In genomic region chr19:18541992-18542935, GRCh38 we compare ENCODE assay signal across 8 cellular contexts. TPM values are rescaled to one million over a fixed set of nuclear protein-coding genes. Genes with fewer than 3 reads are reported as not detected.
A peak's percentile ranks its signal among the peaks of the same experiment; 100 is the strongest.
DNase-seq lines count a peak whose midpoint lies in the region; ATAC-seq, FAIRE-seq and TF ChIP-seq lines count a peak whose summit lies in the region.

No MANE protein-coding gene starts in this region.

- no peaks in the 10 kb centered on the region for H3K9me3 ChIP-seq in T-helper 17 cell (ENCODE audit: control insufficient read depth, low read length, poor library complexity, severe bottlenecking)
- no peaks in the 10 kb centered on the region for H3K9me3 ChIP-seq in fibroblast of lung (ENCODE audit: control insufficient read depth, insufficient read depth, low read depth, low read length)
- H3K9me3 ChIP-seq in psoas muscle: no peaks in the 10 kb centered on the region

- H3K9ac ChIP-seq in fibroblast of lung (ENCODE audit: insufficient read depth, low read length): peak overlapping the region; percentile 75

- WGBS in psoas muscle, 3 donors: 18 to 30% (median 25%) methylated on average over 10 to 11 of the region's 11 CpGs

- TF ChIP-seq POLR2A in GM12892 (IDR thresholded peaks at IDR 0.05; ENCODE audit: low read depth, low read length): no peak

- no peaks in the 10 kb centered on the region for H3K27me3 ChIP-seq in fibroblast of lung (ENCODE audit: control insufficient read depth, insufficient read depth, low read length)
- H3K27me3 ChIP-seq in psoas muscle (ENCODE audit: insufficient read depth in 3 of 3, low read length in 2 of 3): no peaks in the 10 kb centered on the region

- H3K79me2 ChIP-seq in fibroblast of lung (ENCODE audit: control insufficient read depth, insufficient read depth, low read length): peaks cover 15% of the 10 kb centered on the region

- peaks cover 14% of the 10 kb centered on the region for H3K4me1 Mint-ChIP-seq in T-helper 17 cell

- no peak overlapping the region for H2AFZ ChIP-seq in fibroblast of lung (ENCODE audit: low read length)

- H3K27ac ChIP-seq in fibroblast of lung (ENCODE audit: insufficient read depth, low read length) (peak overlapping the region; percentile 64), psoas muscle (peak overlapping the region; percentile 90)

- peak; percentile 58 for DNase-seq in GM13976 (ENCODE audit: low spot score)
- DNase-seq in T-helper 17 cell: no peak
- no peak for DNase-seq in fibroblast of lung (ENCODE audit: low read depth in 2 of 2)
- no peak for DNase-seq in psoas muscle
- no peak for DNase-seq in GM12892 (ENCODE audit: insufficient read length)
- no peak for DNase-seq in stimulated activated CD4-positive, alpha-beta T cell treated with anti-CD3 and anti-CD28 coated beads, Interleukin-4, amount 100 ng/mL, for 4 hours
- DNase-seq in NCI-H1092 (lab: John Stamatoyannopoulos, UW): no peak

- H3K36me3 ChIP-seq in fibroblast of lung (ENCODE audit: control insufficient read depth, insufficient read depth, low read length) (peaks cover 24% of the 10 kb centered on the region), psoas muscle (ENCODE audit: insufficient read depth in 1 of 2, low read depth in 1 of 2) (peaks cover 0 to 39% of the 10 kb centered on the region in 2 donors)

- H4K20me1 ChIP-seq in fibroblast of lung (ENCODE audit: control insufficient read depth, extremely low read depth, insufficient read depth, low read length): no peaks in the 10 kb centered on the region

- H3K36me3 Mint-ChIP-seq in T-helper 17 cell (ENCODE audit: low read depth): no peaks in the 10 kb centered on the region

- peak overlapping the region; percentile 92 for H3K4me3 Mint-ChIP-seq in T-helper 17 cell

- in situ Hi-C loops in GM13976 (cut with MboI; ENCODE audit: low sequenced_read_pairs, unreplicated experiment): no loop called here

- H3K4me2 ChIP-seq in fibroblast of lung (ENCODE audit: extremely low read depth, insufficient read depth, low read length): peak overlapping the region; percentile 97

- no peak for FAIRE-seq in GM12892 (lab: Jason Lieb, UNC)

- H3K4me3 ChIP-seq in fibroblast of lung (replicated peaks in 1 of 4; ENCODE audit: control extremely low read depth in 1 of 4, insufficient read depth in 1 of 4, low read depth in 3 of 4, low read length in 4 of 4) (peak overlapping the region; percentile 66 to 79 (median 68)), psoas muscle (peak overlapping the region; percentile 75)

- no peak for ATAC-seq in T-helper 17 cell
- ATAC-seq in psoas muscle: peak in 1 of 4 donors; percentile 12
- ATAC-seq in GM21447 (IDR thresholded peaks at IDR 0.05; ENCODE audit: unreplicated experiment): no peak

- H3K27ac Mint-ChIP-seq in T-helper 17 cell: peak overlapping the region; percentile 88

- H3K27me3 Mint-ChIP-seq in T-helper 17 cell: no peaks in the 10 kb centered on the region

- intact Hi-C loops in psoas muscle (cut with DNase I): no loop called here

- peaks cover 4% of the 10 kb centered on the region for H3K4me1 ChIP-seq in fibroblast of lung (ENCODE audit: control insufficient read depth, extremely low read depth, insufficient read depth, low read length)
- peaks cover 5% of the 10 kb centered on the region for H3K4me1 ChIP-seq in psoas muscle

- TF ChIP-seq CTCF in GM13976 (IDR thresholded peaks at IDR 0.05; ENCODE audit: borderline replicate concordance, control extremely low read depth, extremely low read depth, insufficient read depth, missing control alignments): no peak
- TF ChIP-seq CTCF in fibroblast of lung (conservative IDR thresholded peaks at IDR 0.05 in 1 of 2, IDR thresholded peaks at IDR 0.05 in 1 of 2; ENCODE audit: low read depth in 1 of 2, low read length in 2 of 2): no peak
- no peak for TF ChIP-seq CTCF in psoas muscle (IDR thresholded peaks at IDR 0.05)

RNA-seq across cellular contexts. Expression of gene FKBP8, which starts 1.1 kb away (rescaled TPM):
- total RNA-seq in T-helper 17 cell (100 to 1,000 TPM; 149 to 186 TPM), fibroblast of lung (230 and 289 TPM in 2 replicates), psoas muscle (100 to 1,000 TPM in 2 of 4 donors, 10 to 100 TPM in 2; 94.4 to 137 (median 113) TPM)
- polyA plus RNA-seq in fibroblast of lung (128 and 135 TPM in 2 replicates), psoas muscle (100 to 1,000 TPM in 2 of 3 donors, 10 to 100 TPM in 1; 92.8 to 143 (median 138) TPM)
- 268 and 272 TPM in 2 replicates for polyA plus RNA-seq in fibroblast of lung (2012)
- 98.0 and 170 TPM in 2 replicates for polyA minus RNA-seq in fibroblast of lung (ENCODE audit: low replicate concordance)
- polyA plus RNA-seq in GM12892 (2012; ENCODE audit: missing spikeins): 80.5 TPM

RNA-seq across cellular contexts. Expression of gene KXD1, which starts 15.4 kb away (rescaled TPM):
- total RNA-seq in T-helper 17 cell (10 to 100 TPM; 69.6 to 78.5 TPM), fibroblast of lung (63.3 and 65.0 TPM in 2 replicates), psoas muscle (10 to 100 TPM; 38.9 to 76.5 (median 50.8) TPM)
- polyA plus RNA-seq in fibroblast of lung (108 and 167 TPM in 2 replicates), psoas muscle (100 to 1,000 TPM in 2 of 3 donors, 10 to 100 TPM in 1; 84.6 to 144 (median 122) TPM)
- polyA plus RNA-seq in fibroblast of lung (2012): 107 and 136 TPM in 2 replicates
- 94.9 and 186 TPM in 2 replicates for polyA minus RNA-seq in fibroblast of lung (ENCODE audit: low replicate concordance)
- 98.8 TPM for polyA plus RNA-seq in GM12892 (2012; ENCODE audit: missing spikeins)

RNA-seq across cellular contexts. Expression of gene ELL, which starts 20.4 kb away (rescaled TPM):
- total RNA-seq in T-helper 17 cell (10 to 100 TPM; 51.0 to 62.8 TPM), fibroblast of lung (17.7 and 18.7 TPM in 2 replicates), psoas muscle (10 to 100 TPM; 17.5 to 40.2 (median 24.9) TPM)
- polyA plus RNA-seq in fibroblast of lung (4.4 and 6.6 TPM in 2 replicates), psoas muscle (10 to 100 TPM in 1 of 3 donors, 1 to 10 TPM in 2; 7.5 to 12.3 (median 9.2) TPM)
- 8.1 and 10.6 TPM in 2 replicates for polyA plus RNA-seq in fibroblast of lung (2012)
- polyA minus RNA-seq in fibroblast of lung (ENCODE audit: low replicate concordance): 10.3 and 24.9 TPM in 2 replicates
- polyA plus RNA-seq in GM12892 (2012; ENCODE audit: missing spikeins): 5.1 TPM

RNA-seq across cellular contexts. Expression of gene UBA52, which starts 29.4 kb away (rescaled TPM):
- 1,000 to 10,000 TPM; 1,880 to 1,939 TPM for total RNA-seq in T-helper 17 cell
- total RNA-seq in fibroblast of lung: 917 and 1,142 TPM in 2 replicates
- 1,018 and 1,460 TPM in 2 replicates for polyA plus RNA-seq in fibroblast of lung
- polyA plus RNA-seq in fibroblast of lung (2012): 1,726 and 2,094 TPM in 2 replicates
- 3,202 and 3,482 TPM in 2 replicates for polyA minus RNA-seq in fibroblast of lung (ENCODE audit: low replicate concordance)
- total RNA-seq in psoas muscle: 1,000 to 10,000 TPM in 2 of 4 donors, 100 to 1,000 TPM in 2; 979 to 1,082 (median 1,028) TPM
- polyA plus RNA-seq in psoas muscle: 1,000 to 10,000 TPM in 2 of 3 donors, 100 to 1,000 TPM in 1; 877 to 1,553 (median 1,005) TPM
- polyA plus RNA-seq in GM12892 (2012; ENCODE audit: missing spikeins): 2,400 TPM

RNA-seq across cellular contexts. Expression of gene REX1BD, which starts 46.3 kb away (rescaled TPM):
- total RNA-seq in T-helper 17 cell: 10 to 100 TPM; 89.1 to 97.1 TPM
- 37.0 and 37.5 TPM in 2 replicates for total RNA-seq in fibroblast of lung
- polyA plus RNA-seq in fibroblast of lung: 16.2 and 21.2 TPM in 2 replicates
- 40.1 and 63.2 TPM in 2 replicates for polyA plus RNA-seq in fibroblast of lung (2012)
- 3.3 and 3.9 TPM in 2 replicates for polyA minus RNA-seq in fibroblast of lung (ENCODE audit: low replicate concordance)
- 100 to 1,000 TPM in 1 of 4 donors, 10 to 100 TPM in 3; 52.1 to 105 (median 92.0) TPM for total RNA-seq in psoas muscle
- polyA plus RNA-seq in psoas muscle: 100 to 1,000 TPM in 1 of 3 donors, 10 to 100 TPM in 2; 67.7 to 105 (median 80.7) TPM
- polyA plus RNA-seq in GM12892 (2012; ENCODE audit: missing spikeins): 8.4 TPM
